In genomic region chr1:34745666-34746065, GRCh38 we compare ENCODE assay signal across 26 cellular contexts. TPM values are rescaled to one million over a fixed set of nuclear protein-coding genes. Genes with fewer than 3 reads are reported as not detected.
"Had no signal": no experiment of that assay in that cellular context is flagged by ENCODE, and none has a peak within 500 bp of the region (broad histone marks: within the 10 kb centered on the region; RNA-seq: fewer than 3 reads in every experiment).

No MANE protein-coding gene starts in this region.

- H3K9me3 ChIP-seq: esophagus squamous epithelium, gastrocnemius medialis, heart right ventricle, left lung, lower lobe of right lung had no signal

- H3K27ac ChIP-seq: coronary artery, dorsolateral prefrontal cortex, epithelial cell of prostate, esophagus squamous epithelium, gastrocnemius medialis, heart right ventricle, left lung, lower lobe of right lung had no signal

- H3K4me1 ChIP-seq: gastrocnemius medialis, left lung, lower lobe of right lung had no signal

- H3K27me3 ChIP-seq: dorsolateral prefrontal cortex had no signal

- H3K36me3 ChIP-seq: esophagus squamous epithelium, gastrocnemius medialis, heart right ventricle, left lung, lower lobe of right lung had no signal

- H3K4me3 ChIP-seq: coronary artery, dorsolateral prefrontal cortex, esophagus squamous epithelium, gastrocnemius medialis, heart right ventricle, left lung, lower lobe of right lung had no signal

- DNase-seq: dermis blood vessel endothelial cell; effector CD4-positive, alpha-beta T cell; effector memory CD4-positive, alpha-beta T cell; erythroblast; esophagus squamous epithelium; foreskin fibroblast; foreskin melanocyte; gastrocnemius medialis; glutamatergic neuron; heart right ventricle; hippocampal formation; left cardiac atrium; left lung; left ventricle myocardium superior; lower lobe of right lung; mesenchymal stem cell; midbrain; naive thymus-derived CD4-positive, alpha-beta T cell had no signal

RNA-seq across cellular contexts. Expression of gene GJB5, which starts 9.2 kb away (rescaled TPM):
- total RNA-seq: gastrocnemius medialis; glomerular endothelial cell; heart right ventricle; kidney epithelial cell; left cardiac atrium; left ventricle myocardium superior; lower lobe of right lung; lung microvascular endothelial cell; mononuclear cell; naive thymus-derived CD4-positive, alpha-beta T cell had no signal
- polyA plus RNA-seq: heart right ventricle; naive thymus-derived CD4-positive, alpha-beta T cell had no signal

RNA-seq across cellular contexts. Expression of gene GJB4, which starts 13.9 kb away (rescaled TPM):
- total RNA-seq: dermis blood vessel endothelial cell; gastrocnemius medialis; glomerular endothelial cell; heart right ventricle; left cardiac atrium; left lung; left ventricle myocardium superior; lung microvascular endothelial cell; mononuclear cell; naive thymus-derived CD4-positive, alpha-beta T cell had no signal
- polyA plus RNA-seq: heart right ventricle; naive thymus-derived CD4-positive, alpha-beta T cell had no signal

RNA-seq across cellular contexts. Expression of gene GJB3, which starts 35.3 kb away (rescaled TPM):
- total RNA-seq: gastrocnemius medialis; heart right ventricle; left cardiac atrium; left ventricle myocardium superior; lung microvascular endothelial cell; mononuclear cell; naive thymus-derived CD4-positive, alpha-beta T cell had no signal
- polyA plus RNA-seq: heart right ventricle; naive thymus-derived CD4-positive, alpha-beta T cell had no signal

RNA-seq across cellular contexts. Expression of gene GJA4, which starts 47.1 kb away (rescaled TPM):
- total RNA-seq: kidney epithelial cell; naive thymus-derived CD4-positive, alpha-beta T cell had no signal
- polyA plus RNA-seq: keratinocyte; naive thymus-derived CD4-positive, alpha-beta T cell had no signal
